Comparison of ENCODE assay signal across 29 cellular contexts in the genomic region with DNA sequence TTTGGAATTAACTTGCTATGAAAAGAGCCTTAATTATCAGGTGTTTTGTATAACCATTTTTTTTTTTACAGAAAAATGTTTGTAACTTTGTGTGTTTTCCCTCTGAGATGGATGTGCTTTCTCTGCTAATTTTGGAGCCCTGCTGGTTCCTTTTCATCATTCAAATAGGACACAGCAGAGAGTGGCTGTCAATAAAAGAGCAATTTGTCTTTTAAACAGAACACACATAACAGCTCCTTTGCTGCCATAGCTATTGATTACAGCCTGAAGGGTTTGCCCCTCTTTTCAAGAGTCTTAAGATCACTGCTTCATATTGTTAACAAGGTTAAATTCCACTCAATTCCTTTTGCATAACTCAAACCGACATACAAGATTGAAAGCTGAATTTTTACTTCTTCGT.
"Had no signal": no experiment of that assay in that cellular context is flagged by ENCODE, and none has a peak within 500 bp of the region (broad histone marks: within the 10 kb centered on the region; RNA-seq: fewer than 3 reads in every experiment).

No MANE protein-coding gene starts in this region.

- DNase-seq: activated CD4-positive, alpha-beta memory T cell treated with anti-CD3 and anti-CD28 coated beads, Interleukin-2, amount 10 ng/mL, durations not matched to agents 7 days and 5 days; activated CD4-positive, alpha-beta T cell treated with anti-CD3 and anti-CD28 coated beads for 1 hour; activated CD4-positive, alpha-beta T cell treated with anti-CD3 and anti-CD28 coated beads for 48 hours; activated CD4-positive, CD25-positive, alpha-beta regulatory T cell; activated gamma-delta T cell; activated naive CD4-positive, alpha-beta T cell treated with Interleukin-2 at 50 U/mL for 16 hours; activated naive CD8-positive, alpha-beta T cell treated with anti-CD3 and anti-CD28 coated beads, Interleukin-2, amount 10 ng/mL, durations not matched to agents 7 days and 5 days; activated T-cell treated with anti-CD3 and anti-CD28 coated beads, Interleukin-2, amount 50 U/mL, for 24 hours; amygdala; Kasumi-1; KG1; MM.1S; MV-4-11; NCI-H1092; NCI-H1436 treated with DMSO at 0.1 percent for 48 hours; NCI-H187 treated with DMSO at 0.1 percent for 48 hours; NCI-H510A; NCI-H526; PC-3; Peyer's patch; RPMI8226; SHP77 treated with DMSO at 0.1 percent for 48 hours; T-cell; T-helper 17 cell had no signal

- H3K4me3 ChIP-seq: ascending aorta, cardiac muscle cell, Peyer's patch, SJSA1 had no signal

- H3K27ac ChIP-seq: ascending aorta, cardiac muscle cell, Peyer's patch, SJSA1, VCaP had no signal

- H3K27me3 ChIP-seq: ascending aorta, cardiac muscle cell, Peyer's patch, SJSA1 had no signal

- ATAC-seq: PC-3, SK-N-SH treated with all-trans-retinoic acid at 6 μM for 48 hours, T-cell, T-helper 17 cell had no signal

- H3K4me1 ChIP-seq: ascending aorta, Peyer's patch, SJSA1 had no signal

- H3K9me3 ChIP-seq: ascending aorta, Peyer's patch, SJSA1 had no signal

- H3K36me3 ChIP-seq: ascending aorta, cardiac muscle cell, Peyer's patch, SJSA1 had no signal
